ENCODE assay signal across 23 cellular contexts in the genomic region with DNA sequence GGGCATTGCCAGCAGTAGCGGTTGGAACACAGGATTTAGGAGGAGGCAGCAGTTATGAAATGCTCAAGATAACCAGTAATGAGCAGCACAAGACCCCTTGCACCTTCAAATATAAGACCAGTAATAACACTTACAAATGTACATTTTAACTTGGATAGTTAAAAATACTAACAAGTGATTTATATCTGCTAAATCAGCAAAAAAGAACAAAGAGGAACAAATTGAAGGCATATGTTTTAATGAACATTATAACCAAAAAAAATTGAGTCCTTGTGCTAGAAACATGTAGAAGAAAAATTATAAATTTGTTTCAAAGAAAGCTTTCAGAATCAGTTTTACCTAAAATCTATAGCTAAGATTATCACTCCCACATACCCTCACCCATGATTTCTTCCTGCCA.
"Had no signal": no experiment of that assay in that cellular context is flagged by ENCODE, and none has a peak within 500 bp of the region (broad histone marks: within the 10 kb centered on the region; RNA-seq: fewer than 3 reads in every experiment).

No MANE protein-coding gene starts in this region.

- H3K4me3 Mint-ChIP-seq: activated CD4-positive, alpha-beta memory T cell treated with anti-CD3 and anti-CD28 coated beads for 36 hours; activated CD4-positive, alpha-beta T cell treated with anti-CD3 and anti-CD28 coated beads, Interleukin-2, amount 10 ng/mL, durations not matched to agents 7 days and 5 days; activated naive CD4-positive, alpha-beta T cell treated with anti-CD3 and anti-CD28 coated beads for 36 hours; activated naive CD8-positive, alpha-beta T cell; activated T-cell treated with anti-CD3 and anti-CD28 coated beads, Interleukin-2, amount 50 U/mL, for 4 hours; activated T-helper 17 cell treated with anti-CD3 and anti-CD28 coated beads, Interleukin-2, amount 50 U/mL, for 72 hours; T-helper 17 cell had no signal

- H3K4me1 Mint-ChIP-seq: activated CD4-positive, alpha-beta T cell treated with anti-CD3 and anti-CD28 coated beads, Interleukin-2, amount 10 ng/mL, durations not matched to agents 7 days and 5 days; activated T-helper 17 cell treated with anti-CD3 and anti-CD28 coated beads, Interleukin-2, amount 50 U/mL, for 72 hours; T-helper 17 cell had no signal

- H3K4me3 ChIP-seq: PC-9 had no signal

- H3K27me3 Mint-ChIP-seq: activated CD4-positive, alpha-beta memory T cell treated with anti-CD3 and anti-CD28 coated beads for 36 hours; activated naive CD8-positive, alpha-beta T cell; activated T-helper 17 cell treated with anti-CD3 and anti-CD28 coated beads, Interleukin-2, amount 50 U/mL, for 72 hours had no signal

- H3K36me3 ChIP-seq: brain microvascular endothelial cell had no signal

- DNase-seq: activated CD4-positive, alpha-beta memory T cell treated with anti-CD3 and anti-CD28 coated beads for 36 hours; activated CD4-positive, alpha-beta T cell treated with anti-CD3 and anti-CD28 coated beads, Interleukin-2, amount 10 ng/mL, durations not matched to agents 7 days and 5 days; activated CD4-positive, CD25-positive, alpha-beta regulatory T cell; activated CD8-positive, alpha-beta memory T cell treated with anti-CD3 and anti-CD28 coated beads for 24 hours; activated gamma-delta T cell; activated naive CD4-positive, alpha-beta T cell treated with anti-CD3 and anti-CD28 coated beads for 36 hours; activated T-cell treated with anti-CD3 and anti-CD28 coated beads, Interleukin-2, amount 50 U/mL, for 4 hours; brain microvascular endothelial cell; cerebellar nuclear complex; KG1; NCI-H1092 treated with DMSO at 0.1 percent for 48 hours; NCI-H1417 treated with DMSO at 0.1 percent for 48 hours; NCI-H1694 treated with DMSO at 0.1 percent for 48 hours; NCI-H2029 treated with DMSO at 0.1 percent for 48 hours; NCI-H510A treated with DMSO at 0.1 percent for 48 hours; NCI-H69; PC-9; SHP77 treated with DMSO at 0.1 percent for 48 hours; T-helper 17 cell; T-helper 9 cell had no signal

- H3K27ac ChIP-seq: brain microvascular endothelial cell, PC-9 had no signal

- H3K36me3 Mint-ChIP-seq: activated CD4-positive, alpha-beta memory T cell treated with anti-CD3 and anti-CD28 coated beads for 36 hours; activated naive CD8-positive, alpha-beta T cell had no signal

- H2AFZ ChIP-seq: PC-9 had no signal

- H3K27me3 ChIP-seq: brain microvascular endothelial cell had no signal

- H3K4me2 ChIP-seq: PC-9 had no signal

- H3K27ac Mint-ChIP-seq: activated CD4-positive, alpha-beta memory T cell treated with anti-CD3 and anti-CD28 coated beads for 36 hours; activated CD4-positive, alpha-beta T cell treated with anti-CD3 and anti-CD28 coated beads, Interleukin-2, amount 10 ng/mL, durations not matched to agents 7 days and 5 days; activated naive CD4-positive, alpha-beta T cell treated with anti-CD3 and anti-CD28 coated beads for 36 hours; activated naive CD8-positive, alpha-beta T cell; activated T-helper 17 cell treated with anti-CD3 and anti-CD28 coated beads, Interleukin-2, amount 50 U/mL, for 72 hours had no signal

- ATAC-seq: activated T-cell treated with anti-CD3 and anti-CD28 coated beads, Interleukin-2, amount 50 U/mL, for 4 hours; activated T-helper 17 cell treated with anti-CD3 and anti-CD28 coated beads, Interleukin-2, amount 50 U/mL, for 72 hours; T-helper 17 cell had no signal

- FAIRE-seq: TTC549 had no signal

- H3K9me3 Mint-ChIP-seq: activated CD4-positive, alpha-beta memory T cell treated with anti-CD3 and anti-CD28 coated beads for 36 hours; activated CD4-positive, alpha-beta T cell treated with anti-CD3 and anti-CD28 coated beads, Interleukin-2, amount 10 ng/mL, durations not matched to agents 7 days and 5 days; activated naive CD4-positive, alpha-beta T cell treated with anti-CD3 and anti-CD28 coated beads for 36 hours; activated T-cell treated with anti-CD3 and anti-CD28 coated beads, Interleukin-2, amount 50 U/mL, for 4 hours; activated T-helper 17 cell treated with anti-CD3 and anti-CD28 coated beads, Interleukin-2, amount 50 U/mL, for 72 hours had no signal
